Comparison of ENCODE assay signal across 1 cellular context in the genomic region with DNA sequence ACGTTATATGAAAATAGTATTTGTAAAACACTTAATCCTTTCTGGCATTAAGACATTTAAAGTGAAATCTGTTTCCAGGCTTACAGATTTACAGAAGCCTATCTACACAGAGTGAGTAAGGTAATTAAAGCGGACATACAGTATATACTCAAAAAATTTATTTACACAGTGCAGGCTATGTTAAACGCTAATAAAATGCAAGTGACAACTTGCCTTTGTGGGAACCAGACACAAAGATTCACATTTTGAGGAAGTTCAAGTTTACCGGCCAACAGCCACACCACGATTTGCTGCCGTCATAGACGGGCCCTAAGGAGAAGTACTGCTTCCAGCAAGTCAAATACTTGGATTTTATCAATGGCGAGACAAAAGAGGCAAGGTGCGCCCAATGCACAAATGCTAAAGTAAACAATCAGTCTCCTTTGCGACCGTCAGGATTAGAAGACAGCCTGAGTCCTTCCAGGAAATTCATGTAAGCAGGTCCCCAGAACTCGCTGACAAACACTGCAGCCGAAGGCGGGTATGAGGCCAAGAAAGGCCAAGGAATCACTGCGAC.
A peak's percentile ranks its signal among the peaks of the same experiment; 100 is the strongest.
TF ChIP-seq lines count a peak whose summit lies in the region.

No MANE protein-coding gene starts in this region.

TF ChIP-seq in K562, 482 proteins besides CTCF, POLR2A, EP300 and RAD21 (continued from another document and continues in another):
- TF ChIP-seq, protein P1, sequence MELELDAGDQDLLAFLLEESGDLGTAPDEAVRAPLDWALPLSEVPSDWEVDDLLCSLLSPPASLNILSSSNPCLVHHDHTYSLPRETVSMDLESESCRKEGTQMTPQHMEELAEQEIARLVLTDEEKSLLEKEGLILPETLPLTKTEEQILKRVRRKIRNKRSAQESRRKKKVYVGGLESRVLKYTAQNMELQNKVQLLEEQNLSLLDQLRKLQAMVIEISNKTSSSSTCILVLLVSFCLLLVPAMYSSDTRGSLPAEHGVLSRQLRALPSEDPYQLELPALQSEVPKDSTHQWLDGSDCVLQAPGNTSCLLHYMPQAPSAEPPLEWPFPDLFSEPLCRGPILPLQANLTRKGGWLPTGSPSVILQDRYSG (tag; conservative IDR thresholded peaks at IDR 0.05; ENCODE audit: low read depth) = no peak
- TF ChIP-seq ATF1 (CRISPR knock-in tag; IDR thresholded peaks at IDR 0.05) (no peak), ATF1 (tag; IDR thresholded peaks at IDR 0.05) (peak; percentile 49; the same call in 1 of the 2 replicates), GATAD2A (IDR thresholded peaks at IDR 0.05) (no peak), TCFL5 (CRISPR knock-in tag; conservative IDR thresholded peaks at IDR 0.05) (no peak), JUN (IDR thresholded peaks at IDR 0.05; ENCODE audit: borderline replicate concordance, low read depth, low read length) (no peak), JUN (CRISPR knock-in tag; IDR thresholded peaks at IDR 0.05; ENCODE audit: borderline replicate concordance) (no peak), MBD2 (IDR thresholded peaks at IDR 0.05; ENCODE audit: borderline replicate concordance, low read depth) (no peak), RBM15 (IDR thresholded peaks at IDR 0.05; ENCODE audit: insufficient read depth, low read length) (no peak), ZNF311 (CRISPR knock-in tag; IDR thresholded peaks at IDR 0.05) (no peak), NR4A1 (CRISPR knock-in tag; IDR thresholded peaks at IDR 0.05) (no peak), NR4A1 (tag; IDR thresholded peaks at IDR 0.05) (no peak), NFATC3 (IDR thresholded peaks at IDR 0.05) (no peak), KLF16 (IDR thresholded peaks at IDR 0.05) (no peak), CHD2 (IDR thresholded peaks at IDR 0.05; ENCODE audit: low read depth, low read length) (no peak), FOXA3 (CRISPR knock-in tag; conservative IDR thresholded peaks at IDR 0.05 in 1 of 2, IDR thresholded peaks at IDR 0.05 in 1 of 2) (peak in 1 of 2 experiments; percentile 49; a peak in 1 of 4 replicates), DIDO1 (tag; IDR thresholded peaks at IDR 0.05; ENCODE audit: low read depth) (no peak), U2AF2 (optimal IDR thresholded peaks at IDR 0.05; ENCODE audit: low read depth, low read length) (no peak), ZEB2 (IDR thresholded peaks at IDR 0.05) (peak; percentile 80), TOE1 (IDR thresholded peaks at IDR 0.05; ENCODE audit: borderline replicate concordance) (no peak), TOE1 (CRISPR knock-in tag; IDR thresholded peaks at IDR 0.05; ENCODE audit: borderline replicate concordance, low read depth) (no peak), JUND (IDR thresholded peaks at IDR 0.05; ENCODE audit: borderline replicate concordance, low read depth, low read length) (0 out of 2 replicates have a peak, but pooled peaks have one; percentile 16), JUND (tag; IDR thresholded peaks at IDR 0.05; ENCODE audit: borderline replicate concordance, low read depth, low read length) (no peak), RCOR1 (IDR thresholded peaks at IDR 0.05; ENCODE audit: borderline replicate concordance in 1 of 2, low read depth in 2 of 2, low read length in 2 of 2) (peak in 1 of 2 experiments; percentile 64; a peak in 1 of 4 replicates), KDM5B (IDR thresholded peaks at IDR 0.05; ENCODE audit: insufficient replicate concordance, low read depth, low read length) (peak; percentile 7), ZNF24 (IDR thresholded peaks at IDR 0.05) (no peak), ZNF561 (CRISPR knock-in tag; conservative IDR thresholded peaks at IDR 0.05) (no peak), SMAD2 (IDR thresholded peaks at IDR 0.05; ENCODE audit: low read depth, low read length) (no peak)
- TF ChIP-seq, protein P2, sequence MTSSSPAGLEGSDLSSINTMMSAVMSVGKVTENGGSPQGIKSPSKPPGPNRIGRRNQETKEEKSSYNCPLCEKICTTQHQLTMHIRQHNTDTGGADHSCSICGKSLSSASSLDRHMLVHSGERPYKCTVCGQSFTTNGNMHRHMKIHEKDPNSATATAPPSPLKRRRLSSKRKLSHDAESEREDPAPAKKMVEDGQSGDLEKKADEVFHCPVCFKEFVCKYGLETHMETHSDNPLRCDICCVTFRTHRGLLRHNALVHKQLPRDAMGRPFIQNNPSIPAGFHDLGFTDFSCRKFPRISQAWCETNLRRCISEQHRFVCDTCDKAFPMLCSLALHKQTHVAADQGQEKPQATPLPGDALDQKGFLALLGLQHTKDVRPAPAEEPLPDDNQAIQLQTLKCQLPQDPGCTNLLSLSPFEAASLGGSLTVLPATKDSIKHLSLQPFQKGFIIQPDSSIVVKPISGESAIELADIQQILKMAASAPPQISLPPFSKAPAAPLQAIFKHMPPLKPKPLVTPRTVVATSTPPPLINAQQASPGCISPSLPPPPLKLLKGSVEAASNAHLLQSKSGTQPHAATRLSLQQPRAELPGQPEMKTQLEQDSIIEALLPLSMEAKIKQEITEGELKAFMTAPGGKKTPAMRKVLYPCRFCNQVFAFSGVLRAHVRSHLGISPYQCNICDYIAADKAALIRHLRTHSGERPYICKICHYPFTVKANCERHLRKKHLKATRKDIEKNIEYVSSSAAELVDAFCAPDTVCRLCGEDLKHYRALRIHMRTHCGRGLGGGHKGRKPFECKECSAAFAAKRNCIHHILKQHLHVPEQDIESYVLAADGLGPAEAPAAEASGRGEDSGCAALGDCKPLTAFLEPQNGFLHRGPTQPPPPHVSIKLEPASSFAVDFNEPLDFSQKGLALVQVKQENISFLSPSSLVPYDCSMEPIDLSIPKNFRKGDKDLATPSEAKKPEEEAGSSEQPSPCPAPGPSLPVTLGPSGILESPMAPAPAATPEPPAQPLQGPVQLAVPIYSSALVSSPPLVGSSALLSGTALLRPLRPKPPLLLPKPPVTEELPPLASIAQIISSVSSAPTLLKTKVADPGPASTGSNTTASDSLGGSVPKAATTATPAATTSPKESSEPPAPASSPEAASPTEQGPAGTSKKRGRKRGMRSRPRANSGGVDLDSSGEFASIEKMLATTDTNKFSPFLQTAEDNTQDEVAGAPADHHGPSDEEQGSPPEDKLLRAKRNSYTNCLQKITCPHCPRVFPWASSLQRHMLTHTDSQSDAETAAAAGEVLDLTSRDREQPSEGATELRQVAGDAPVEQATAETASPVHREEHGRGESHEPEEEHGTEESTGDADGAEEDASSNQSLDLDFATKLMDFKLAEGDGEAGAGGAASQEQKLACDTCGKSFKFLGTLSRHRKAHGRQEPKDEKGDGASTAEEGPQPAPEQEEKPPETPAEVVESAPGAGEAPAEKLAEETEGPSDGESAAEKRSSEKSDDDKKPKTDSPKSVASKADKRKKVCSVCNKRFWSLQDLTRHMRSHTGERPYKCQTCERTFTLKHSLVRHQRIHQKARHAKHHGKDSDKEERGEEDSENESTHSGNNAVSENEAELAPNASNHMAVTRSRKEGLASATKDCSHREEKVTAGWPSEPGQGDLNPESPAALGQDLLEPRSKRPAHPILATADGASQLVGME (CRISPR knock-in tag; IDR thresholded peaks at IDR 0.05) = no peak
- TF ChIP-seq, protein P3, sequence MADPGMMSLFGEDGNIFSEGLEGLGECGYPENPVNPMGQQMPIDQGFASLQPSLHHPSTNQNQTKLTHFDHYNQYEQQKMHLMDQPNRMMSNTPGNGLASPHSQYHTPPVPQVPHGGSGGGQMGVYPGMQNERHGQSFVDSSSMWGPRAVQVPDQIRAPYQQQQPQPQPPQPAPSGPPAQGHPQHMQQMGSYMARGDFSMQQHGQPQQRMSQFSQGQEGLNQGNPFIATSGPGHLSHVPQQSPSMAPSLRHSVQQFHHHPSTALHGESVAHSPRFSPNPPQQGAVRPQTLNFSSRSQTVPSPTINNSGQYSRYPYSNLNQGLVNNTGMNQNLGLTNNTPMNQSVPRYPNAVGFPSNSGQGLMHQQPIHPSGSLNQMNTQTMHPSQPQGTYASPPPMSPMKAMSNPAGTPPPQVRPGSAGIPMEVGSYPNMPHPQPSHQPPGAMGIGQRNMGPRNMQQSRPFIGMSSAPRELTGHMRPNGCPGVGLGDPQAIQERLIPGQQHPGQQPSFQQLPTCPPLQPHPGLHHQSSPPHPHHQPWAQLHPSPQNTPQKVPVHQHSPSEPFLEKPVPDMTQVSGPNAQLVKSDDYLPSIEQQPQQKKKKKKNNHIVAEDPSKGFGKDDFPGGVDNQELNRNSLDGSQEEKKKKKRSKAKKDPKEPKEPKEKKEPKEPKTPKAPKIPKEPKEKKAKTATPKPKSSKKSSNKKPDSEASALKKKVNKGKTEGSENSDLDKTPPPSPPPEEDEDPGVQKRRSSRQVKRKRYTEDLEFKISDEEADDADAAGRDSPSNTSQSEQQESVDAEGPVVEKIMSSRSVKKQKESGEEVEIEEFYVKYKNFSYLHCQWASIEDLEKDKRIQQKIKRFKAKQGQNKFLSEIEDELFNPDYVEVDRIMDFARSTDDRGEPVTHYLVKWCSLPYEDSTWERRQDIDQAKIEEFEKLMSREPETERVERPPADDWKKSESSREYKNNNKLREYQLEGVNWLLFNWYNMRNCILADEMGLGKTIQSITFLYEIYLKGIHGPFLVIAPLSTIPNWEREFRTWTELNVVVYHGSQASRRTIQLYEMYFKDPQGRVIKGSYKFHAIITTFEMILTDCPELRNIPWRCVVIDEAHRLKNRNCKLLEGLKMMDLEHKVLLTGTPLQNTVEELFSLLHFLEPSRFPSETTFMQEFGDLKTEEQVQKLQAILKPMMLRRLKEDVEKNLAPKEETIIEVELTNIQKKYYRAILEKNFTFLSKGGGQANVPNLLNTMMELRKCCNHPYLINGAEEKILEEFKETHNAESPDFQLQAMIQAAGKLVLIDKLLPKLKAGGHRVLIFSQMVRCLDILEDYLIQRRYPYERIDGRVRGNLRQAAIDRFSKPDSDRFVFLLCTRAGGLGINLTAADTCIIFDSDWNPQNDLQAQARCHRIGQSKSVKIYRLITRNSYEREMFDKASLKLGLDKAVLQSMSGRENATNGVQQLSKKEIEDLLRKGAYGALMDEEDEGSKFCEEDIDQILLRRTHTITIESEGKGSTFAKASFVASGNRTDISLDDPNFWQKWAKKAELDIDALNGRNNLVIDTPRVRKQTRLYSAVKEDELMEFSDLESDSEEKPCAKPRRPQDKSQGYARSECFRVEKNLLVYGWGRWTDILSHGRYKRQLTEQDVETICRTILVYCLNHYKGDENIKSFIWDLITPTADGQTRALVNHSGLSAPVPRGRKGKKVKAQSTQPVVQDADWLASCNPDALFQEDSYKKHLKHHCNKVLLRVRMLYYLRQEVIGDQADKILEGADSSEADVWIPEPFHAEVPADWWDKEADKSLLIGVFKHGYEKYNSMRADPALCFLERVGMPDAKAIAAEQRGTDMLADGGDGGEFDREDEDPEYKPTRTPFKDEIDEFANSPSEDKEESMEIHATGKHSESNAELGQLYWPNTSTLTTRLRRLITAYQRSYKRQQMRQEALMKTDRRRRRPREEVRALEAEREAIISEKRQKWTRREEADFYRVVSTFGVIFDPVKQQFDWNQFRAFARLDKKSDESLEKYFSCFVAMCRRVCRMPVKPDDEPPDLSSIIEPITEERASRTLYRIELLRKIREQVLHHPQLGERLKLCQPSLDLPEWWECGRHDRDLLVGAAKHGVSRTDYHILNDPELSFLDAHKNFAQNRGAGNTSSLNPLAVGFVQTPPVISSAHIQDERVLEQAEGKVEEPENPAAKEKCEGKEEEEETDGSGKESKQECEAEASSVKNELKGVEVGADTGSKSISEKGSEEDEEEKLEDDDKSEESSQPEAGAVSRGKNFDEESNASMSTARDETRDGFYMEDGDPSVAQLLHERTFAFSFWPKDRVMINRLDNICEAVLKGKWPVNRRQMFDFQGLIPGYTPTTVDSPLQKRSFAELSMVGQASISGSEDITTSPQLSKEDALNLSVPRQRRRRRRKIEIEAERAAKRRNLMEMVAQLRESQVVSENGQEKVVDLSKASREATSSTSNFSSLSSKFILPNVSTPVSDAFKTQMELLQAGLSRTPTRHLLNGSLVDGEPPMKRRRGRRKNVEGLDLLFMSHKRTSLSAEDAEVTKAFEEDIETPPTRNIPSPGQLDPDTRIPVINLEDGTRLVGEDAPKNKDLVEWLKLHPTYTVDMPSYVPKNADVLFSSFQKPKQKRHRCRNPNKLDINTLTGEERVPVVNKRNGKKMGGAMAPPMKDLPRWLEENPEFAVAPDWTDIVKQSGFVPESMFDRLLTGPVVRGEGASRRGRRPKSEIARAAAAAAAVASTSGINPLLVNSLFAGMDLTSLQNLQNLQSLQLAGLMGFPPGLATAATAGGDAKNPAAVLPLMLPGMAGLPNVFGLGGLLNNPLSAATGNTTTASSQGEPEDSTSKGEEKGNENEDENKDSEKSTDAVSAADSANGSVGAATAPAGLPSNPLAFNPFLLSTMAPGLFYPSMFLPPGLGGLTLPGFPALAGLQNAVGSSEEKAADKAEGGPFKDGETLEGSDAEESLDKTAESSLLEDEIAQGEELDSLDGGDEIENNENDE (IDR thresholded peaks at IDR 0.05; ENCODE audit: low read depth, low read length) = no peak
- TF ChIP-seq, protein P4, sequence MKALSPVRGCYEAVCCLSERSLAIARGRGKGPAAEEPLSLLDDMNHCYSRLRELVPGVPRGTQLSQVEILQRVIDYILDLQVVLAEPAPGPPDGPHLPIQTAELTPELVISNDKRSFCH (CRISPR knock-in tag; IDR thresholded peaks at IDR 0.05) = no peak
- TF ChIP-seq, protein P4 (tag; IDR thresholded peaks at IDR 0.05) = 0 out of 2 replicates have a peak, but pooled peaks have one; percentile 32
- TF ChIP-seq, protein P5, sequence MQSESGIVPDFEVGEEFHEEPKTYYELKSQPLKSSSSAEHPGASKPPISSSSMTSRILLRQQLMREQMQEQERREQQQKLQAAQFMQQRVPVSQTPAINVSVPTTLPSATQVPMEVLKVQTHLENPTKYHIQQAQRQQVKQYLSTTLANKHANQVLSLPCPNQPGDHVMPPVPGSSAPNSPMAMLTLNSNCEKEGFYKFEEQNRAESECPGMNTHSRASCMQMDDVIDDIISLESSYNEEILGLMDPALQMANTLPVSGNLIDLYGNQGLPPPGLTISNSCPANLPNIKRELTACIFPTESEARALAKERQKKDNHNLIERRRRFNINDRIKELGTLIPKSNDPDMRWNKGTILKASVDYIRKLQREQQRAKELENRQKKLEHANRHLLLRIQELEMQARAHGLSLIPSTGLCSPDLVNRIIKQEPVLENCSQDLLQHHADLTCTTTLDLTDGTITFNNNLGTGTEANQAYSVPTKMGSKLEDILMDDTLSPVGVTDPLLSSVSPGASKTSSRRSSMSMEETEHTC (IDR thresholded peaks at IDR 0.05) = no peak
- TF ChIP-seq, protein P6, sequence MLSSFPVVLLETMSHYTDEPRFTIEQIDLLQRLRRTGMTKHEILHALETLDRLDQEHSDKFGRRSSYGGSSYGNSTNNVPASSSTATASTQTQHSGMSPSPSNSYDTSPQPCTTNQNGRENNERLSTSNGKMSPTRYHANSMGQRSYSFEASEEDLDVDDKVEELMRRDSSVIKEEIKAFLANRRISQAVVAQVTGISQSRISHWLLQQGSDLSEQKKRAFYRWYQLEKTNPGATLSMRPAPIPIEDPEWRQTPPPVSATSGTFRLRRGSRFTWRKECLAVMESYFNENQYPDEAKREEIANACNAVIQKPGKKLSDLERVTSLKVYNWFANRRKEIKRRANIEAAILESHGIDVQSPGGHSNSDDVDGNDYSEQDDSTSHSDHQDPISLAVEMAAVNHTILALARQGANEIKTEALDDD (IDR thresholded peaks at IDR 0.05) = no peak
